8 cellular contexts compared by ENCODE assay signal in genomic region chr18:13003466-13003896, GRCh38. TPM values are rescaled to one million over a fixed set of nuclear protein-coding genes. Genes with fewer than 3 reads are reported as not detected.
DNase-seq lines count a peak whose midpoint lies in the region; ATAC-seq and TF ChIP-seq lines count a peak whose summit lies in the region.

No MANE protein-coding gene starts in this region.

- no peak overlapping the region for H3K9ac ChIP-seq in smooth muscle cell (ENCODE audit: low read depth)

- H2AFZ ChIP-seq in smooth muscle cell (ENCODE audit: low read depth) = no peak overlapping the region

- H3K79me2 ChIP-seq in smooth muscle cell (ENCODE audit: low read depth) = peaks cover 15% of the 10 kb centered on the region

- no peaks in the 10 kb centered on the region for H3K4me1 ChIP-seq in smooth muscle cell (ENCODE audit: low read depth)

- peaks cover 9% of the 10 kb centered on the region for H3K36me3 ChIP-seq in smooth muscle cell (ENCODE audit: low read depth)

- peak; percentile 3 to 11 for DNase-seq in SHP77 (lab: John Stamatoyannopoulos, UW)
- no peak for DNase-seq in SHP77 treated with DMSO at 0.1 percent for 48 hours (lab: John Stamatoyannopoulos, UW)
- peak; percentile 40 for DNase-seq in HK-2 (ENCODE audit: unreplicated experiment)
- peak; percentile 65 for DNase-seq in SKM-1 treated with dmso at 0.1 percent for 144 hours (lab: John Stamatoyannopoulos, UW; ENCODE audit: unreplicated experiment)
- DNase-seq in glomerular visceral epithelial cell (ENCODE audit: extremely low spot score) = peak; percentile 83
- no peak for DNase-seq in smooth muscle cell (lab: John Stamatoyannopoulos, UW; ENCODE audit: unreplicated experiment)
- no peak for DNase-seq in NCI-H1092 treated with DMSO at 0.1 percent for 48 hours (lab: John Stamatoyannopoulos, UW)

- no peak overlapping the region for H3K27ac ChIP-seq in smooth muscle cell (ENCODE audit: low read depth)

- no peak overlapping the region for H3K4me2 ChIP-seq in smooth muscle cell

- peaks cover 32% of the 10 kb centered on the region for H4K20me1 ChIP-seq in smooth muscle cell (ENCODE audit: low read depth)

- no peaks in the 10 kb centered on the region for H3F3A ChIP-seq in smooth muscle cell (ENCODE audit: low read depth)

- ATAC-seq in GM18519 (IDR thresholded peaks at IDR 0.05; ENCODE audit: low FRiP score, unreplicated experiment) = no peak

- H3K4me3 ChIP-seq in smooth muscle cell = no peak overlapping the region

- TF ChIP-seq CTCF in smooth muscle cell (IDR thresholded peaks at IDR 0.05; ENCODE audit: borderline replicate concordance, insufficient read depth, poor library complexity, severe bottlenecking) = peak; percentile 33

- no peaks in the 10 kb centered on the region for H3K9me3 ChIP-seq in smooth muscle cell (replicated peaks; ENCODE audit: low read depth)

- no peaks in the 10 kb centered on the region for H3K27me3 ChIP-seq in smooth muscle cell (ENCODE audit: low read depth)

- WGBS in smooth muscle cell (ENCODE audit: low lambda C conversion rate) = 56% methylated on average over 7 of the region's 7 CpGs

RNA-seq across cellular contexts. Expression of gene CEP192, which starts 12.3 kb away (rescaled TPM):
- total RNA-seq in smooth muscle cell = 22.2 and 24.3 TPM in 2 replicates
- polyA plus RNA-seq in smooth muscle cell = 4.1 and 7.0 TPM in 2 replicates

RNA-seq across cellular contexts. Expression of gene SEH1L, which starts 55.7 kb away (rescaled TPM):
- 25.3 and 43.5 TPM in 2 replicates for total RNA-seq in smooth muscle cell
- 18.4 and 19.7 TPM in 2 replicates for polyA plus RNA-seq in smooth muscle cell

Comparison
In these comparisons a context has a peak if more than half of its experiments do, and no peak if none do; other contexts are left out.
1. DNase-seq: peak in SHP77 (2 of 2), HK-2 (single experiment), SKM-1 treated with dmso at 0.1 percent for 144 hours (single experiment) and glomerular visceral epithelial cell (single experiment); none in SHP77 treated with DMSO at 0.1 percent for 48 hours (single experiment), smooth muscle cell (single experiment) and NCI-H1092 treated with DMSO at 0.1 percent for 48 hours (single experiment).